ENCODE assay signal across 9 cellular contexts in the genomic region with DNA sequence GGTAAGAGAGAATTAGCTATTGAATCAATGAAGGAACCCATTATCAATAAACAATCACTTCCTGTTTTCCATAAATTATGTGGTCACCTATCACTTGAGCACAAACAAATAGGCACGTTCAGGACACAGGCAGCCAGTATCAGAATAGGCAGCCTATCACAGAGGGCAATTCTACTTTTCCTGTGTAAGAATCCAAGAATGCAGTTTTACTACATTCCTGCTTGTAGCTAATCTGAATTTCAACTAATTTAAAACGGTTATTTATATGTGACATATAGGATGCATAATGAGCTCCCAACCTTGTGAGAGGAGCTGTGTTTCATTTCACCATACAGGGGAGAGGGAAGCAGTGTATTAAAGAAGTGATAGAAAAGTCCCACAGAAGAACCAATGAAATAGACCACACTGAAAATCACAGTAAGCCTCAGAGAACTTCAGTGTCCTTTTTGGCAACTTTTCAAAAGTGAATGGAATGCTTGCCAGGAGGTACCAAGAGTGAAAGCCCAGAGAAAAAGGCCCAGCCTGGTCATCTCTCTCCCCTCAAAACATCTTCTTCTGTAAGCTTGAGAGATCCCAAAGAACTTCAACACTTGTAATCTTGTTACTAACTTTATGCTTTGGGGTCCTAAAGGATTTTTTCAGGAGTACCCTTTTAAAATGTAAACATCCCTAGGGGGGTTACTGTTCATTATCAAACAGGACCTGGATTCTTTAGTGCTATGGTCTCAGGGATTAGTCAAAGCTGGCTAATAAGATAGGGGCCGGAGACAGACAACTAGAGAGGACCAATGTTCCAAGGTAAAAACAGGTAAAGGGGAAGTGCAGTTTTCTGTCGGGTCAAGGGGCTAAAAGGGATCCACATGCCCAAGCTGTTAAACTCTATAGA. TPM values are rescaled to one million over a fixed set of nuclear protein-coding genes. Genes with fewer than 3 reads are reported as not detected.
A peak's percentile ranks its signal among the peaks of the same experiment; 100 is the strongest.
DNase-seq lines count a peak whose midpoint lies in the region; TF ChIP-seq lines count a peak whose summit lies in the region.
"Had no signal": no experiment of that assay in that cellular context is flagged by ENCODE, and none has a peak within 500 bp of the region (broad histone marks: within the 10 kb centered on the region; RNA-seq: fewer than 3 reads in every experiment).

No MANE protein-coding gene starts in this region.

- H3K4me1 Mint-ChIP-seq in activated CD4-positive, alpha-beta T cell treated with anti-CD3 and anti-CD28 coated beads, Interleukin-2, amount 10 ng/mL, durations not matched to agents 7 days and 5 days, result peaks cover 33% of the 10 kb centered on the region
- H3K4me1 Mint-ChIP-seq in endodermal cell, result peaks cover 25% of the 10 kb centered on the region

- no peak for TF ChIP-seq EP300 in neural cell (conservative IDR thresholded peaks at IDR 0.05; ENCODE audit: poor library complexity, severe bottlenecking)

- no peak for TF ChIP-seq POLR2A in Peyer's patch (IDR thresholded peaks at IDR 0.05)

- H3K36me3 ChIP-seq in Peyer's patch, result peaks cover 0 to 4% (median 0%) of the 10 kb centered on the region in 3 donors
- peaks cover 4% of the 10 kb centered on the region for H3K36me3 ChIP-seq in endodermal cell (ENCODE audit: control insufficient read depth, insufficient read depth, low read length)
- H3K36me3 ChIP-seq in neural cell (ENCODE audit: insufficient read depth, low read length), result no peaks in the 10 kb centered on the region
- H3K36me3 ChIP-seq: neutrophil had no signal

- H3F3A ChIP-seq in neural cell (ENCODE audit: insufficient read depth, low read length, poor library complexity, severe bottlenecking), result no peaks in the 10 kb centered on the region

- no peak for TF ChIP-seq RAD21 in neural cell (conservative IDR thresholded peaks at IDR 0.05)

- H3K9me3 Mint-ChIP-seq in activated CD4-positive, alpha-beta T cell treated with anti-CD3 and anti-CD28 coated beads, Interleukin-2, amount 10 ng/mL, durations not matched to agents 7 days and 5 days, result no peaks in the 10 kb centered on the region
- H3K9me3 Mint-ChIP-seq in endodermal cell, result no peaks in the 10 kb centered on the region

- no peaks in the 10 kb centered on the region for H3K9me2 ChIP-seq in neural cell (ENCODE audit: insufficient read depth, low read length)

- peak overlapping the region; percentile 83 for H3K9ac ChIP-seq in endodermal cell (ENCODE audit: extremely low read depth, low read length, poor library complexity, severe bottlenecking)
- H3K9ac ChIP-seq in neural cell (ENCODE audit: low read length), result peak overlapping the region; percentile 72

- CTCF ChIA-PET in activated CD4-positive, alpha-beta T cell treated with anti-CD3 and anti-CD28 coated beads, Interleukin-2, amount 10 ng/mL, durations not matched to agents 7 days and 5 days (lab: Charles Lee), result no interaction called here

- H3K27ac ChIP-seq in Peyer's patch (peak overlapping the region in 2 of 4 donors; percentile 83 to 85), endodermal cell (ENCODE audit: low read depth, low read length) (no peak overlapping the region), neural cell (ENCODE audit: low read length) (no peak overlapping the region)
- H3K27ac ChIP-seq: neutrophil had no signal

- H3K9me3 ChIP-seq in Peyer's patch (no peaks in the 10 kb centered on the region), endodermal cell (ENCODE audit: control insufficient read depth, low read length) (no peaks in the 10 kb centered on the region), neural cell (ENCODE audit: low read length) (no peaks in the 10 kb centered on the region)
- H3K9me3 ChIP-seq: neutrophil had no signal

- H3K79me2 ChIP-seq in neural cell (replicated peaks; ENCODE audit: insufficient read depth, low read length), result no peaks in the 10 kb centered on the region

- H3K4me3 Mint-ChIP-seq in activated CD4-positive, alpha-beta T cell treated with anti-CD3 and anti-CD28 coated beads, Interleukin-2, amount 10 ng/mL, durations not matched to agents 7 days and 5 days, result peak overlapping the region; percentile 75
- H3K4me3 Mint-ChIP-seq in endodermal cell, result peak overlapping the region; percentile 70

- H3K27me3 Mint-ChIP-seq in activated CD4-positive, alpha-beta T cell treated with anti-CD3 and anti-CD28 coated beads, Interleukin-2, amount 10 ng/mL, durations not matched to agents 7 days and 5 days, result peaks cover 4% of the 10 kb centered on the region
- H3K27me3 Mint-ChIP-seq in endodermal cell (ENCODE audit: insufficient read depth), result no peaks in the 10 kb centered on the region

- no peaks in the 10 kb centered on the region for H4K20me1 ChIP-seq in neural cell (ENCODE audit: insufficient read depth)

- H3K4me2 ChIP-seq in neural cell (ENCODE audit: low read length), result peak overlapping the region; percentile 56

- H2AFZ ChIP-seq in neural cell (ENCODE audit: low read depth, low read length), result peak overlapping the region; percentile 77

- no peak for TF ChIP-seq CTCF in Peyer's patch (IDR thresholded peaks at IDR 0.05)
- TF ChIP-seq CTCF in endodermal cell (conservative IDR thresholded peaks at IDR 0.05), result no peak
- TF ChIP-seq CTCF in neural cell (IDR thresholded peaks at IDR 0.05; ENCODE audit: poor library complexity, severe bottlenecking), result no peak

- H3K4me3 ChIP-seq in Peyer's patch, result peak overlapping the region; percentile 74 to 91 (median 89)
- peak overlapping the region; percentile 77 for H3K4me3 ChIP-seq in endodermal cell (ENCODE audit: low read length)
- H3K4me3 ChIP-seq in neural cell (ENCODE audit: low read length), result peak overlapping the region; percentile 81

- H3K27me3 ChIP-seq in Peyer's patch (no peaks in the 10 kb centered on the region), endodermal cell (ENCODE audit: control insufficient read depth, insufficient read depth, low read length, poor library complexity, severe bottlenecking) (no peaks in the 10 kb centered on the region), neural cell (ENCODE audit: insufficient read depth, low read depth, low read length) (no peaks in the 10 kb centered on the region)

- peak overlapping the region; percentile 83 for H3K27ac Mint-ChIP-seq in activated CD4-positive, alpha-beta T cell treated with anti-CD3 and anti-CD28 coated beads, Interleukin-2, amount 10 ng/mL, durations not matched to agents 7 days and 5 days
- peak overlapping the region; percentile 89 for H3K27ac Mint-ChIP-seq in endodermal cell

- no peak for DNase-seq in activated CD4-positive, alpha-beta T cell treated with anti-CD3 and anti-CD28 coated beads, Interleukin-2, amount 10 ng/mL, durations not matched to agents 7 days and 5 days
- no peak for DNase-seq in activated CD4-positive, alpha-beta T cell treated with anti-CD3 and anti-CD28 coated beads, Interleukin-2, amount 50 U/mL, for 1 hour
- DNase-seq in Peyer's patch (no peak), endodermal cell (no peak), SHP77 (lab: John Stamatoyannopoulos, UW) (no peak), T-helper 9 cell (no peak), NCI-H1694 (lab: John Stamatoyannopoulos, UW) (no peak)

- WGBS in endodermal cell (ENCODE audit: insufficient coverage in 1 of 2, insufficient read length in 1 of 2), 2 experiments, result 0 to 57% methylated on average over 1 to 4 of the region's 4 CpGs

- H3K36me3 Mint-ChIP-seq in activated CD4-positive, alpha-beta T cell treated with anti-CD3 and anti-CD28 coated beads, Interleukin-2, amount 10 ng/mL, durations not matched to agents 7 days and 5 days (ENCODE audit: low read depth), result peaks cover 20% of the 10 kb centered on the region
- H3K36me3 Mint-ChIP-seq in endodermal cell (ENCODE audit: low read depth), result peaks cover 13% of the 10 kb centered on the region

- POLR2A ChIA-PET in activated CD4-positive, alpha-beta T cell treated with anti-CD3 and anti-CD28 coated beads, Interleukin-2, amount 10 ng/mL, durations not matched to agents 7 days and 5 days (lab: Charles Lee), result no interaction called here

- H3K4me1 ChIP-seq in Peyer's patch (peaks cover 0 to 13% (median 3%) of the 10 kb centered on the region in 4 donors), endodermal cell (ENCODE audit: control insufficient read depth, insufficient read depth, low read length) (peaks cover 12% of the 10 kb centered on the region)

TF ChIP-seq in neural cell, 6 proteins besides CTCF, POLR2A, EP300 and RAD21:
- TF ChIP-seq TAF1 (IDR thresholded peaks at IDR 0.05; ENCODE audit: low read depth) (no peak), MXI1 (conservative IDR thresholded peaks at IDR 0.05; ENCODE audit: poor library complexity, severe bottlenecking) (no peak)
- TF ChIP-seq, protein P1, sequence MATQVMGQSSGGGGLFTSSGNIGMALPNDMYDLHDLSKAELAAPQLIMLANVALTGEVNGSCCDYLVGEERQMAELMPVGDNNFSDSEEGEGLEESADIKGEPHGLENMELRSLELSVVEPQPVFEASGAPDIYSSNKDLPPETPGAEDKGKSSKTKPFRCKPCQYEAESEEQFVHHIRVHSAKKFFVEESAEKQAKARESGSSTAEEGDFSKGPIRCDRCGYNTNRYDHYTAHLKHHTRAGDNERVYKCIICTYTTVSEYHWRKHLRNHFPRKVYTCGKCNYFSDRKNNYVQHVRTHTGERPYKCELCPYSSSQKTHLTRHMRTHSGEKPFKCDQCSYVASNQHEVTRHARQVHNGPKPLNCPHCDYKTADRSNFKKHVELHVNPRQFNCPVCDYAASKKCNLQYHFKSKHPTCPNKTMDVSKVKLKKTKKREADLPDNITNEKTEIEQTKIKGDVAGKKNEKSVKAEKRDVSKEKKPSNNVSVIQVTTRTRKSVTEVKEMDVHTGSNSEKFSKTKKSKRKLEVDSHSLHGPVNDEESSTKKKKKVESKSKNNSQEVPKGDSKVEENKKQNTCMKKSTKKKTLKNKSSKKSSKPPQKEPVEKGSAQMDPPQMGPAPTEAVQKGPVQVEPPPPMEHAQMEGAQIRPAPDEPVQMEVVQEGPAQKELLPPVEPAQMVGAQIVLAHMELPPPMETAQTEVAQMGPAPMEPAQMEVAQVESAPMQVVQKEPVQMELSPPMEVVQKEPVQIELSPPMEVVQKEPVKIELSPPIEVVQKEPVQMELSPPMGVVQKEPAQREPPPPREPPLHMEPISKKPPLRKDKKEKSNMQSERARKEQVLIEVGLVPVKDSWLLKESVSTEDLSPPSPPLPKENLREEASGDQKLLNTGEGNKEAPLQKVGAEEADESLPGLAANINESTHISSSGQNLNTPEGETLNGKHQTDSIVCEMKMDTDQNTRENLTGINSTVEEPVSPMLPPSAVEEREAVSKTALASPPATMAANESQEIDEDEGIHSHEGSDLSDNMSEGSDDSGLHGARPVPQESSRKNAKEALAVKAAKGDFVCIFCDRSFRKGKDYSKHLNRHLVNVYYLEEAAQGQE (IDR thresholded peaks at IDR 0.05; ENCODE audit: borderline replicate concordance), result no peak

RNA-seq across cellular contexts. Expression of a gene that starts 1.3 kb away (rescaled TPM):
- total RNA-seq in activated CD4-positive, alpha-beta T cell treated with anti-CD3 and anti-CD28 coated beads, Interleukin-2, amount 10 ng/mL, durations not matched to agents 7 days and 5 days, result 1 to 10 TPM; 5.2 to 6.5 TPM
- 10 to 100 TPM in 2 of 4 donors, 1 to 10 TPM in 2; 5.1 to 16.5 (median 10.9) TPM for total RNA-seq in Peyer's patch
- 10 to 100 TPM; 17.7 to 19.4 TPM for total RNA-seq in endodermal cell
- polyA plus RNA-seq in endodermal cell (2013, experiment 1 of 2), result 9.6 TPM
- polyA plus RNA-seq in endodermal cell (2013, experiment 2 of 2), result 10.3 TPM
- 7.6 and 9.7 TPM in 2 replicates for polyA plus RNA-seq in neural cell
- polyA minus RNA-seq in neural cell, result 8.8 and 10.0 TPM in 2 replicates
